1 cellular context compared by ENCODE assay signal in genomic region chr3:41212088-41212487, GRCh38.
A peak's percentile ranks its signal among the peaks of the same experiment; 100 is the strongest.
TF ChIP-seq lines count a peak whose summit lies in the region.

No MANE protein-coding gene starts in this region.

TF ChIP-seq in K562, 482 proteins besides CTCF, POLR2A, EP300 and RAD21:
- no peak for TF ChIP-seq MCM5 (IDR thresholded peaks at IDR 0.05; ENCODE audit: low read depth)
- TF ChIP-seq, protein P1, sequence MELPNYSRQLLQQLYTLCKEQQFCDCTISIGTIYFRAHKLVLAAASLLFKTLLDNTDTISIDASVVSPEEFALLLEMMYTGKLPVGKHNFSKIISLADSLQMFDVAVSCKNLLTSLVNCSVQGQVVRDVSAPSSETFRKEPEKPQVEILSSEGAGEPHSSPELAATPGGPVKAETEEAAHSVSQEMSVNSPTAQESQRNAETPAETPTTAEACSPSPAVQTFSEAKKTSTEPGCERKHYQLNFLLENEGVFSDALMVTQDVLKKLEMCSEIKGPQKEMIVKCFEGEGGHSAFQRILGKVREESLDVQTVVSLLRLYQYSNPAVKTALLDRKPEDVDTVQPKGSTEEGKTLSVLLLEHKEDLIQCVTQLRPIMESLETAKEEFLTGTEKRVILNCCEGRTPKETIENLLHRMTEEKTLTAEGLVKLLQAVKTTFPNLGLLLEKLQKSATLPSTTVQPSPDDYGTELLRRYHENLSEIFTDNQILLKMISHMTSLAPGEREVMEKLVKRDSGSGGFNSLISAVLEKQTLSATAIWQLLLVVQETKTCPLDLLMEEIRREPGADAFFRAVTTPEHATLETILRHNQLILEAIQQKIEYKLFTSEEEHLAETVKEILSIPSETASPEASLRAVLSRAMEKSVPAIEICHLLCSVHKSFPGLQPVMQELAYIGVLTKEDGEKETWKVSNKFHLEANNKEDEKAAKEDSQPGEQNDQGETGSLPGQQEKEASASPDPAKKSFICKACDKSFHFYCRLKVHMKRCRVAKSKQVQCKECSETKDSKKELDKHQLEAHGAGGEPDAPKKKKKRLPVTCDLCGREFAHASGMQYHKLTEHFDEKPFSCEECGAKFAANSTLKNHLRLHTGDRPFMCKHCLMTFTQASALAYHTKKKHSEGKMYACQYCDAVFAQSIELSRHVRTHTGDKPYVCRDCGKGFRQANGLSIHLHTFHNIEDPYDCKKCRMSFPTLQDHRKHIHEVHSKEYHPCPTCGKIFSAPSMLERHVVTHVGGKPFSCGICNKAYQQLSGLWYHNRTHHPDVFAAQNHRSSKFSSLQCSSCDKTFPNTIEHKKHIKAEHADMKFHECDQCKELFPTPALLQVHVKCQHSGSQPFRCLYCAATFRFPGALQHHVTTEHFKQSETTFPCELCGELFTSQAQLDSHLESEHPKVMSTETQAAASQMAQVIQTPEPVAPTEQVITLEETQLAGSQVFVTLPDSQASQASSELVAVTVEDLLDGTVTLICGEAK (IDR thresholded peaks at IDR 0.05): peak; percentile 87
- TF ChIP-seq, protein P1 (CRISPR knock-in tag; IDR thresholded peaks at IDR 0.05): peak; percentile 69
- TF ChIP-seq ZNF77 (CRISPR knock-in tag; IDR thresholded peaks at IDR 0.05): no peak
- TF ChIP-seq ZSCAN32 (CRISPR knock-in tag; IDR thresholded peaks at IDR 0.05): no peak
